Comparison of ENCODE assay signal across 1 cellular context in genomic region chr21:42739061-42739931, GRCh38.
TF ChIP-seq lines count a peak whose summit lies in the region.

No MANE protein-coding gene starts in this region.

TF ChIP-seq in WTC11, 78 proteins besides CTCF, POLR2A, EP300 and RAD21 (continued from another document):
- no peak for TF ChIP-seq ZBTB43 (CRISPR knock-in tag; IDR thresholded peaks at IDR 0.05)
- no peak for TF ChIP-seq ZNF512 (CRISPR knock-in tag; IDR thresholded peaks at IDR 0.05; ENCODE audit: borderline replicate concordance)
- TF ChIP-seq TEAD4 (CRISPR knock-in tag; IDR thresholded peaks at IDR 0.05) = no peak
- no peak for TF ChIP-seq ZNF425 (CRISPR knock-in tag; conservative IDR thresholded peaks at IDR 0.05)
- TF ChIP-seq NR1H2 (CRISPR knock-in tag; IDR thresholded peaks at IDR 0.05) = no peak
- TF ChIP-seq E2F5 (CRISPR knock-in tag; IDR thresholded peaks at IDR 0.05) = no peak
- no peak for TF ChIP-seq FOXP1 (CRISPR knock-in tag; IDR thresholded peaks at IDR 0.05; ENCODE audit: borderline replicate concordance)
- TF ChIP-seq NFE2L1 (CRISPR knock-in tag; IDR thresholded peaks at IDR 0.05) = no peak
- no peak for TF ChIP-seq KAT7 (CRISPR knock-in tag; IDR thresholded peaks at IDR 0.05; ENCODE audit: borderline replicate concordance)
- no peak for TF ChIP-seq MAX (CRISPR knock-in tag; IDR thresholded peaks at IDR 0.05)
- no peak for TF ChIP-seq ZNF416 (CRISPR knock-in tag; IDR thresholded peaks at IDR 0.05)
- TF ChIP-seq SMAD4 (CRISPR knock-in tag; IDR thresholded peaks at IDR 0.05) = no peak
- no peak for TF ChIP-seq TCF7 (CRISPR knock-in tag; IDR thresholded peaks at IDR 0.05; ENCODE audit: low read depth)
